In genomic region chr11:64343740-64344133, GRCh38 we compare ENCODE assay signal across 8 cellular contexts. TPM values are rescaled to one million over a fixed set of nuclear protein-coding genes. Genes with fewer than 3 reads are reported as not detected.
DNase-seq lines count a peak whose midpoint lies in the region; ATAC-seq, FAIRE-seq and TF ChIP-seq lines count a peak whose summit lies in the region.
"Had no signal": no experiment of that assay in that cellular context is flagged by ENCODE, and none has a peak within 500 bp of the region (broad histone marks: within the 10 kb centered on the region; RNA-seq: fewer than 3 reads in every experiment).

No MANE protein-coding gene starts in this region.

- peak; percentile 49 for DNase-seq in ELF-1 (ENCODE audit: low read depth, low spot score)
- no peak for DNase-seq in HFF-Myc (ENCODE audit: extremely low read depth, low read depth)
- DNase-seq in GM12878 (ENCODE audit: low read depth, low spot score) = no peak
- peak in 2 of 3 donors; percentile 62 to 68 for DNase-seq in mucosa of descending colon
- no peak for DNase-seq in KBM-7
- DNase-seq in NCI-H187 (lab: John Stamatoyannopoulos, UW) = no peak
- no peak for DNase-seq in MG63

- TF ChIP-seq CTCF in HFF-Myc (IDR thresholded peaks at IDR 0.05; ENCODE audit: low read depth, low read length, missing control alignments) (peak; percentile 16), GM12878 (IDR thresholded peaks at IDR 0.05 in 2 of 3, conservative IDR thresholded peaks at IDR 0.05 in 1 of 3; ENCODE audit: control insufficient read depth in 2 of 3, extremely low read depth in 1 of 3, insufficient read depth in 1 of 3, low read depth in 3 of 3, low read length in 3 of 3) (peak; percentile 13 to 32 (median 30); a peak in 1 of 6 replicates), mucosa of descending colon (IDR thresholded peaks at IDR 0.05) (no peak)

- H3K27me3 ChIP-seq in GM12878 (replicated peaks in 1 of 2; ENCODE audit: control insufficient read depth in 2 of 2, insufficient read depth in 2 of 2, low read length in 1 of 2) (no peaks in the 10 kb centered on the region), MG63 (no peaks in the 10 kb centered on the region)

- no peak overlapping the region for H2AFZ ChIP-seq in GM12878 (ENCODE audit: control insufficient read depth, low read depth, low read length)

- POLR2A ChIA-PET in GM12878 (lab: Charles Lee) = interaction anchor here (0.6 kb wide), 1 partner anchor 18 kb away, joined by 4 read pairs; no protein-coding TSS in a partner anchor

- no peaks in the 10 kb centered on the region; the same call in 1 of the 2 replicates for H4K20me1 ChIP-seq in GM12878 (ENCODE audit: control insufficient read depth, insufficient read depth)

- no TSS peak for BruUV-seq in GM12878 (replicated peaks; lab: Mats Ljungman, UMichigan)

- peak; percentile 54 for TF ChIP-seq RAD21 in GM12878 (IDR thresholded peaks at IDR 0.05; ENCODE audit: insufficient read depth, low read depth, low read length)

- no peak overlapping the region for H3K4me2 ChIP-seq in GM12878 (ENCODE audit: control insufficient read depth, insufficient read depth)

- H3K4me3 ChIP-seq in HFF-Myc (replicated peaks; ENCODE audit: low read depth, low read length) = no peak overlapping the region
- H3K4me3 ChIP-seq in GM12878 = no peak overlapping the region
- no peak overlapping the region for H3K4me3 ChIP-seq in mucosa of descending colon
- no peak overlapping the region for H3K4me3 ChIP-seq in MG63

- H3K4me1 ChIP-seq in GM12878 (ENCODE audit: control insufficient read depth, insufficient read depth, low read length) (peaks cover 24% of the 10 kb centered on the region), mucosa of descending colon (ENCODE audit: low read depth) (peaks cover 12% of the 10 kb centered on the region)

- RAD21 ChIA-PET in GM12878 (lab: Charles Lee; ENCODE audit: unreplicated experiment) = no interaction called here

- no peak for ATAC-seq in GM12878
- no peak for ATAC-seq in mucosa of descending colon

- H3K36me3 ChIP-seq in GM12878 (ENCODE audit: control insufficient read depth in 2 of 2, insufficient read depth in 2 of 2, low read length in 1 of 2) (peaks cover 8 to 13% of the 10 kb centered on the region in 2 experiments; a peak in 3 of 4 replicates), mucosa of descending colon (ENCODE audit: low read depth) (no peaks in the 10 kb centered on the region), MG63 (no peaks in the 10 kb centered on the region)

- in situ Hi-C loops in GM12878 (cut with MboI) = no loop called here
- in situ Hi-C loops in KBM-7 (cut with MboI; ENCODE audit: low pct_unique_long_range_greater_than_20kb, low sequenced_read_pairs) = no loop called here

- SMC1A ChIA-PET in GM12878 (lab: Charles Lee; ENCODE audit: uncharacterized antibody, unreplicated experiment) = interaction anchor here (0.9 kb wide), 1 partner anchor 11 kb away, joined by 3 read pairs; no protein-coding TSS in a partner anchor

- WGBS in GM12878 (ENCODE audit: insufficient coverage, insufficient replicate concordance, low lambda C conversion rate, missing lambda C conversion rate) = 91% methylated on average over 10 of the region's 10 CpGs

- no peaks in the 10 kb centered on the region for H3K9me3 ChIP-seq in GM12878 (replicated peaks; ENCODE audit: control insufficient read depth, insufficient read depth, low read length)
- no peaks in the 10 kb centered on the region for H3K9me3 ChIP-seq in mucosa of descending colon
- no peaks in the 10 kb centered on the region for H3K9me3 ChIP-seq in MG63

- CTCF ChIA-PET in GM12878 (lab: Yijun Ruan, JAX) = interaction anchor here (0.7 to 1.9 kb wide), 5 partner anchors 11 to 39 kb away, joined by 3 to 25 read pairs (median 4); partner anchors contain the start of genes ESRRA, PRDX5 and TRMT112

- no peak for TF ChIP-seq EP300 in GM12878 (IDR thresholded peaks at IDR 0.05; ENCODE audit: borderline replicate concordance in 1 of 2, control insufficient read depth in 1 of 2, low read depth in 2 of 2, low read length in 2 of 2)

- peaks cover 24% of the 10 kb centered on the region for H3K79me2 ChIP-seq in GM12878 (ENCODE audit: control insufficient read depth, insufficient read depth, low read length)

- no peak overlapping the region for H3K9ac ChIP-seq in GM12878 (ENCODE audit: control insufficient read depth, insufficient read depth, low read length)

- no peak overlapping the region for H3K27ac ChIP-seq in GM12878 (ENCODE audit: control insufficient read depth, insufficient read depth)

- TF ChIP-seq POLR2A in GM12878 (IDR thresholded peaks at IDR 0.05; ENCODE audit: low read depth, low read length) = no peak

- intact Hi-C loops in GM12878 (cut with micrococcal nuclease; ENCODE audit: unreplicated experiment) = no loop called here
- intact Hi-C loops in mucosa of descending colon (cut with DNase I, micrococcal nuclease) = no loop called here

- no peak for FAIRE-seq in GM12878 (lab: Jason Lieb, UNC)
- FAIRE-seq: GM18507 had no signal

RNA-seq across cellular contexts. Expression of gene CCDC88B, which starts 3.7 kb away (rescaled TPM):
- total RNA-seq in GM12878 (2013; cell fraction: nucleolus; rRNA removed) = 51.8 and 63.6 TPM in 2 replicates
- 38.7 and 41.6 TPM in 2 replicates for total RNA-seq in GM12878 (2014; rRNA removed)
- 18.9 and 21.8 TPM in 2 replicates for total RNA-seq in GM12878 (2014; rRNA removed; fragmentation: Illumina TruSeq; extraction: Trizol)
- total RNA-seq in GM12878 (2021) = 55.5 and 66.0 TPM in 2 replicates
- 32.3 TPM for polyA plus RNA-seq in GM12878 (2011; ENCODE audit: low read depth)
- polyA plus RNA-seq in GM12878 (2011; rRNA removed) = 8.7 and 18.2 TPM in 2 replicates
- polyA plus RNA-seq in GM12878 (2011; cell fraction: cytosol; rRNA removed) = 19.2 and 34.6 TPM in 2 replicates
- 125 and 191 TPM in 2 replicates for polyA plus RNA-seq in GM12878 (2011; cell fraction: nucleus; rRNA removed)
- 63.0 and 81.8 TPM in 2 replicates for polyA plus RNA-seq in GM12878 (2012)
- polyA plus RNA-seq in GM12878 (2014; fragmentation: Illumina TruSeq; extraction: Trizol) = 5.0 and 13.8 TPM in 2 replicates
- 1 to 10 TPM in 1 of 2 experiments, under 1 TPM in 1; 0.24 to 2.8 TPM for polyA plus RNA-seq in GM12878 (2014; fragmentation: Nextera tagmentation; extraction: Ambion mirVana)
- polyA plus RNA-seq in GM12878 (2014; rRNA removed) = 55.2 and 66.0 TPM in 2 replicates
- 10 to 100 TPM; 13.6 to 20.2 TPM for polyA plus RNA-seq in GM12878 (2016; fragmentation: Nextera tagmentation; extraction: Ambion mirVana)
- 3.9 and 13.7 TPM in 2 replicates for polyA minus RNA-seq in GM12878 (2011; rRNA and poly(A)+ RNA removed)
- polyA minus RNA-seq in GM12878 (2011; cell fraction: cytosol; rRNA and poly(A)+ RNA removed) = 16.8 and 19.4 TPM in 2 replicates
- polyA minus RNA-seq in GM12878 (2011; cell fraction: nucleus; rRNA and poly(A)+ RNA removed) = 10.4 and 19.1 TPM in 2 replicates
- total RNA-seq in mucosa of descending colon = 10 to 100 TPM; 13.4 to 32.5 (median 28.8) TPM
- total RNA-seq in MG63 (2014; rRNA removed; shearing (Covaris generic); ENCODE audit: low replicate concordance) = 1.8 and 3.0 TPM in 2 replicates

RNA-seq across cellular contexts. Expression of gene RPS6KA4, which starts 15.2 kb away (rescaled TPM):
- total RNA-seq in GM12878 (2013; cell fraction: nucleolus; rRNA removed) = 35.4 and 44.3 TPM in 2 replicates
- 25.3 and 27.4 TPM in 2 replicates for total RNA-seq in GM12878 (2014; rRNA removed)
- total RNA-seq in GM12878 (2014; rRNA removed; fragmentation: Illumina TruSeq; extraction: Trizol) = 11.1 and 11.3 TPM in 2 replicates
- 25.7 and 32.6 TPM in 2 replicates for total RNA-seq in GM12878 (2021)
- polyA plus RNA-seq in GM12878 (2011; ENCODE audit: low read depth) = 9.7 TPM
- 10.1 and 20.4 TPM in 2 replicates for polyA plus RNA-seq in GM12878 (2011; rRNA removed)
- polyA plus RNA-seq in GM12878 (2011; cell fraction: cytosol; rRNA removed) = 25.4 and 38.2 TPM in 2 replicates
- 58.5 and 77.3 TPM in 2 replicates for polyA plus RNA-seq in GM12878 (2011; cell fraction: nucleus; rRNA removed)
- 11.2 and 13.9 TPM in 2 replicates for polyA plus RNA-seq in GM12878 (2012)
- polyA plus RNA-seq in GM12878 (2014; fragmentation: Illumina TruSeq; extraction: Trizol) = 3.4 and 7.4 TPM in 2 replicates
- polyA plus RNA-seq in GM12878 (2014; fragmentation: Nextera tagmentation; extraction: Ambion mirVana) = under 1 TPM; 0.34 to 0.73 TPM
- 24.5 and 27.2 TPM in 2 replicates for polyA plus RNA-seq in GM12878 (2014; rRNA removed)
- 10 to 100 TPM; 10.4 to 11.3 TPM for polyA plus RNA-seq in GM12878 (2016; fragmentation: Nextera tagmentation; extraction: Ambion mirVana)
- polyA minus RNA-seq in GM12878 (2011; rRNA and poly(A)+ RNA removed) = 20.4 and 40.7 TPM in 2 replicates
- 20.2 and 21.6 TPM in 2 replicates for polyA minus RNA-seq in GM12878 (2011; cell fraction: cytosol; rRNA and poly(A)+ RNA removed)
- 22.6 and 37.3 TPM in 2 replicates for polyA minus RNA-seq in GM12878 (2011; cell fraction: nucleus; rRNA and poly(A)+ RNA removed)
- 10 to 100 TPM; 33.6 to 39.8 (median 36.5) TPM for total RNA-seq in mucosa of descending colon
- 73.7 and 94.2 TPM in 2 replicates for total RNA-seq in MG63 (2014; rRNA removed; shearing (Covaris generic); ENCODE audit: low replicate concordance)

RNA-seq across cellular contexts. Expression of gene PRDX5, which starts 25.8 kb away (rescaled TPM):
- total RNA-seq in GM12878 (2013; cell fraction: nucleolus; rRNA removed) = 10.4 and 10.9 TPM in 2 replicates
- total RNA-seq in GM12878 (2014; rRNA removed) = 238 and 248 TPM in 2 replicates
- total RNA-seq in GM12878 (2014; rRNA removed; fragmentation: Illumina TruSeq; extraction: Trizol) = 198 and 206 TPM in 2 replicates
- 202 and 214 TPM in 2 replicates for total RNA-seq in GM12878 (2021)
- 146 TPM for polyA plus RNA-seq in GM12878 (2011; ENCODE audit: low read depth)
- 265 and 406 TPM in 2 replicates for polyA plus RNA-seq in GM12878 (2011; rRNA removed)
- polyA plus RNA-seq in GM12878 (2011; cell fraction: cytosol; rRNA removed) = 562 and 645 TPM in 2 replicates
- 193 and 238 TPM in 2 replicates for polyA plus RNA-seq in GM12878 (2011; cell fraction: nucleus; rRNA removed)
- 242 and 335 TPM in 2 replicates for polyA plus RNA-seq in GM12878 (2012)
- polyA plus RNA-seq in GM12878 (2014; fragmentation: Illumina TruSeq; extraction: Trizol) = 110 and 241 TPM in 2 replicates
- polyA plus RNA-seq in GM12878 (2014; fragmentation: Nextera tagmentation; extraction: Ambion mirVana) = 100 to 1,000 TPM in 1 of 2 experiments, 10 to 100 TPM in 1; 95.7 to 203 TPM
- polyA plus RNA-seq in GM12878 (2014; rRNA removed) = 341 and 351 TPM in 2 replicates
- polyA plus RNA-seq in GM12878 (2016; fragmentation: Nextera tagmentation; extraction: Ambion mirVana) = 100 to 1,000 TPM; 324 to 357 TPM
- 97.0 and 167 TPM in 2 replicates for polyA minus RNA-seq in GM12878 (2011; rRNA and poly(A)+ RNA removed)
- polyA minus RNA-seq in GM12878 (2011; cell fraction: cytosol; rRNA and poly(A)+ RNA removed) = 55.5 and 58.4 TPM in 2 replicates
- 13.3 and 26.9 TPM in 2 replicates for polyA minus RNA-seq in GM12878 (2011; cell fraction: nucleus; rRNA and poly(A)+ RNA removed)
- total RNA-seq in mucosa of descending colon = 100 to 1,000 TPM; 159 to 512 (median 353) TPM
- total RNA-seq in MG63 (2014; rRNA removed; shearing (Covaris generic); ENCODE audit: low replicate concordance) = 291 and 333 TPM in 2 replicates

RNA-seq across cellular contexts. Expression of gene TRMT112, which starts 26.4 kb away (rescaled TPM):
- total RNA-seq in GM12878 (2013; cell fraction: nucleolus; rRNA removed) = 21.2 and 22.0 TPM in 2 replicates
- total RNA-seq in GM12878 (2014; rRNA removed) (252 and 288 TPM in 2 replicates), GM12878 (2014; rRNA removed; fragmentation: Illumina TruSeq; extraction: Trizol) (212 and 217 TPM in 2 replicates), GM12878 (2021) (210 and 220 TPM in 2 replicates), mucosa of descending colon (100 to 1,000 TPM in 1 of 3 donors, 10 to 100 TPM in 2; 48.5 to 122 (median 63.5) TPM)
- polyA plus RNA-seq in GM12878 (2011; ENCODE audit: low read depth) = 376 TPM
- polyA plus RNA-seq in GM12878 (2011; rRNA removed) (300 and 394 TPM in 2 replicates), GM12878 (2014; fragmentation: Illumina TruSeq; extraction: Trizol) (96.2 and 220 TPM in 2 replicates), GM12878 (2014; fragmentation: Nextera tagmentation; extraction: Ambion mirVana) (100 to 1,000 TPM; 322 to 331 TPM), GM12878 (2014; rRNA removed) (294 and 320 TPM in 2 replicates), GM12878 (2016; fragmentation: Nextera tagmentation; extraction: Ambion mirVana) (100 to 1,000 TPM; 411 to 455 TPM)
- 444 and 476 TPM in 2 replicates for polyA plus RNA-seq in GM12878 (2011; cell fraction: cytosol; rRNA removed)
- polyA plus RNA-seq in GM12878 (2011; cell fraction: nucleus; rRNA removed) = 172 and 214 TPM in 2 replicates
- polyA plus RNA-seq in GM12878 (2012) = 296 and 388 TPM in 2 replicates
- 54.2 and 99.4 TPM in 2 replicates for polyA minus RNA-seq in GM12878 (2011; rRNA and poly(A)+ RNA removed)
- 89.2 and 95.6 TPM in 2 replicates for polyA minus RNA-seq in GM12878 (2011; cell fraction: cytosol; rRNA and poly(A)+ RNA removed)
- 32.3 and 46.0 TPM in 2 replicates for polyA minus RNA-seq in GM12878 (2011; cell fraction: nucleus; rRNA and poly(A)+ RNA removed)
- 356 and 508 TPM in 2 replicates for total RNA-seq in MG63 (2014; rRNA removed; shearing (Covaris generic); ENCODE audit: low replicate concordance)

RNA-seq across cellular contexts. Expression of gene ESRRA, which starts 38.4 kb away (rescaled TPM):
- total RNA-seq in GM12878 (2013; cell fraction: nucleolus; rRNA removed) = 18.8 and 21.2 TPM in 2 replicates
- total RNA-seq in GM12878 (2014; rRNA removed) (34.9 and 40.7 TPM in 2 replicates), GM12878 (2014; rRNA removed; fragmentation: Illumina TruSeq; extraction: Trizol) (12.3 and 12.7 TPM in 2 replicates), GM12878 (2021) (41.7 and 48.9 TPM in 2 replicates), mucosa of descending colon (100 to 1,000 TPM; 126 to 204 (median 183) TPM)
- 3.8 TPM for polyA plus RNA-seq in GM12878 (2011; ENCODE audit: low read depth)
- polyA plus RNA-seq in GM12878 (2011; rRNA removed) (6.4 and 10.9 TPM in 2 replicates), GM12878 (2014; fragmentation: Illumina TruSeq; extraction: Trizol) (1.5 and 7.0 TPM in 2 replicates), GM12878 (2014; fragmentation: Nextera tagmentation; extraction: Ambion mirVana) (under 1 TPM; 0.32 to 0.55 TPM), GM12878 (2014; rRNA removed) (32.7 and 45.0 TPM in 2 replicates), GM12878 (2016; fragmentation: Nextera tagmentation; extraction: Ambion mirVana) (10 to 100 TPM; 12.4 to 23.3 TPM)
- 16.8 and 24.8 TPM in 2 replicates for polyA plus RNA-seq in GM12878 (2011; cell fraction: cytosol; rRNA removed)
- polyA plus RNA-seq in GM12878 (2011; cell fraction: nucleus; rRNA removed) = 24.4 and 36.6 TPM in 2 replicates
- 10.7 and 14.9 TPM in 2 replicates for polyA plus RNA-seq in GM12878 (2012)
- polyA minus RNA-seq in GM12878 (2011; rRNA and poly(A)+ RNA removed) = 7.6 and 17.4 TPM in 2 replicates
- polyA minus RNA-seq in GM12878 (2011; cell fraction: cytosol; rRNA and poly(A)+ RNA removed) = 8.6 and 10.6 TPM in 2 replicates
- polyA minus RNA-seq in GM12878 (2011; cell fraction: nucleus; rRNA and poly(A)+ RNA removed) = 7.3 and 17.8 TPM in 2 replicates
- 52.0 and 79.2 TPM in 2 replicates for total RNA-seq in MG63 (2014; rRNA removed; shearing (Covaris generic); ENCODE audit: low replicate concordance)

Comparison
In these comparisons a context has a peak if more than half of its experiments do, and no peak if none do; other contexts are left out.
1. DNase-seq: peak in ELF-1 (single experiment) and mucosa of descending colon (2 of 3); none in HFF-Myc (single experiment), GM12878 (single experiment), KBM-7 (single experiment), NCI-H187 (0 of 2) and MG63 (single experiment).